ENCODE assay signal across 8 cellular contexts in the genomic region with DNA sequence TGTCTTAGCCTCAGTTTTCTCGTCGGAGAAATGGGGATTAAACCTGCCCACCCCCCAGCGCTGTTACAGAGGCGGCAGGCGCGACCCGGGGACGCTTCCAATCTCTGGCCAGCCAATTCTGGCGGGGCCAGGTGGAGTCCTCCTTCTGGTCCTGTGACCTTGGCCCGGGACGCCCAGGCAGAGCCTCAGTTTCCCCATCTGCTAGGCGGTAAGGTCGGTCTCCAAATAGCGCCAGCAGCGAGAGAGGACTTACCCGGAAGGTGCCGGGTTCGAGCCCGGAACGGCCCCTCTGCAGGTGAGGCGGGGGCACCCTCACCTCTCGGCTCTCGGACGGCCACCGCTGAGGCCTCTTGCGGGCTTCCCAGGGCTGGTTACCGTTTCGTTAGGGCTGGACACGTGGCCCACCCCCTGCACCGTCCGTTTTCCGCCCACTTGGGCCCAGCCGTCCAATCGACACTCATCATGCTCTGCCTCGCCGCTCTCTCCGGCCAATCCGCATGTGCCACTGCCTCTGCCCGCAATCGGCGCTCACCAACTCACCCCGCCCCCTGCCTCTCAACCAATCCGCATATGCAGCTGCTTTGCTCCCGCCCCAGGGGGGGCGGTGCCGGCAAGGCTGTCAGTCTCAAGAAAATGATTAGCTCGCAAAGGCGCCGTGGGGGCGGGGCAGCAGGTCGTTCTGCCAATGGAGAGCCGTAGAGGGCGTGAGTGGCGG. TPM values are rescaled to one million over a fixed set of nuclear protein-coding genes. Genes with fewer than 3 reads are reported as not detected.
A peak's percentile ranks its signal among the peaks of the same experiment; 100 is the strongest.
DNase-seq lines count a peak whose midpoint lies in the region; ATAC-seq and TF ChIP-seq lines count a peak whose summit lies in the region.

A gene with protein sequence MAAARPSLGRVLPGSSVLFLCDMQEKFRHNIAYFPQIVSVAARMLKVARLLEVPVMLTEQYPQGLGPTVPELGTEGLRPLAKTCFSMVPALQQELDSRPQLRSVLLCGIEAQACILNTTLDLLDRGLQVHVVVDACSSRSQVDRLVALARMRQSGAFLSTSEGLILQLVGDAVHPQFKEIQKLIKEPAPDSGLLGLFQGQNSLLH (minus strand): TSS at position 384 of the 715 bp plus-strand sequence. CDS start 5,156 bp downstream, outside the sequence.

- in situ Hi-C loops in SK-MEL-5 (cut with HindIII; ENCODE audit: low pct_unique_long_range_greater_than_20kb, low sequenced_read_pairs), result no loop called here

- DNase-seq in GF-D8 (lab: John Stamatoyannopoulos, UW), result peak; percentile 97
- DNase-seq in HEK293T (ENCODE audit: extremely low spot score), result peak; percentile 96
- DNase-seq in MV-4-11 (lab: John Stamatoyannopoulos, UW), result peak; percentile 100
- DNase-seq in SK-MEL-5 (ENCODE audit: low read depth, low spot score), result peak; percentile 99
- peak; percentile 100 for DNase-seq in activated naive CD4-positive, alpha-beta T cell treated with Interleukin-2 at 50 U/mL for 16 hours
- DNase-seq in foreskin keratinocyte, result peak; percentile 97 to 98
- DNase-seq in neural progenitor cell (ENCODE audit: low spot score), result peak; percentile 100
- peak; percentile 99 for DNase-seq in stromal cell of bone marrow (ENCODE audit: low read depth)

- no peaks in the 10 kb centered on the region for H3K9me3 Mint-ChIP-seq in neural progenitor cell

- no peaks in the 10 kb centered on the region for H3K36me3 Mint-ChIP-seq in neural progenitor cell

- H3K27ac ChIP-seq in foreskin keratinocyte (peak within 1 kb of the TSS; percentile 27), neural progenitor cell (peak within 1 kb of the TSS; percentile 67)

- H3K4me3 Mint-ChIP-seq in neural progenitor cell, result peak within 1 kb of the TSS; percentile 87

- no peaks in the 10 kb centered on the region for H4K20me1 ChIP-seq in neural progenitor cell (ENCODE audit: low read depth)

- peak within 1 kb of the TSS; percentile 41 for H2AFZ ChIP-seq in neural progenitor cell (replicated peaks)

- H3K36me3 ChIP-seq in neural progenitor cell, result no peaks in the 10 kb centered on the region

- no peaks in the 10 kb centered on the region for H3K27me3 ChIP-seq in foreskin keratinocyte
- H3K27me3 ChIP-seq in neural progenitor cell, result no peaks in the 10 kb centered on the region

- H3K4me2 ChIP-seq in neural progenitor cell, result peak within 1 kb of the TSS; percentile 71

- POLR2A ChIA-PET in HEK293T (lab: Yijun Ruan, JAX), result interaction anchor here (0.7 to 1.4 kb wide), 8 partner anchors 9 to 392 kb away, joined by 3 to 14 read pairs (median 3); a partner anchor contains a TSS

- H3K79me2 ChIP-seq in neural progenitor cell (ENCODE audit: low read depth), result no peaks in the 10 kb centered on the region

- H3K9ac ChIP-seq in neural progenitor cell, result no peak within 1 kb of the TSS

- peak; percentile 95 for ATAC-seq in foreskin keratinocyte

- H3K4me1 Mint-ChIP-seq in neural progenitor cell, result peaks cover 40% of the 10 kb centered on the region

- TF ChIP-seq CTCF in foreskin keratinocyte (conservative IDR thresholded peaks at IDR 0.05) (no peak), neural progenitor cell (IDR thresholded peaks at IDR 0.05) (no peak)

- H3K27me3 Mint-ChIP-seq in neural progenitor cell (ENCODE audit: insufficient read depth, low read depth), result peaks cover 4% of the 10 kb centered on the region

- peaks cover 9% of the 10 kb centered on the region for H3K4me1 ChIP-seq in foreskin keratinocyte
- peaks cover 23% of the 10 kb centered on the region for H3K4me1 ChIP-seq in neural progenitor cell

- CTCF ChIA-PET in HEK293T (lab: Yijun Ruan, JAX), result no interaction called here

- no peaks in the 10 kb centered on the region for H3K9me3 ChIP-seq in neural progenitor cell (ENCODE audit: low read depth)

- H3K4me3 ChIP-seq in neural progenitor cell, result peak within 1 kb of the TSS; percentile 55

- H3K27ac Mint-ChIP-seq in neural progenitor cell, result no peak within 1 kb of the TSS

- H3F3A ChIP-seq in neural progenitor cell (ENCODE audit: low read depth), result peaks cover 31% of the 10 kb centered on the region

TF ChIP-seq in HEK293T, 16 proteins besides CTCF, POLR2A, EP300 and RAD21:
- no peak for TF ChIP-seq CTBP1 (IDR thresholded peaks at IDR 0.05; ENCODE audit: borderline replicate concordance)
- no peak for TF ChIP-seq ARNT (IDR thresholded peaks at IDR 0.05)
- TF ChIP-seq L3MBTL2 (conservative IDR thresholded peaks at IDR 0.05), result peak; percentile 76
- no peak for TF ChIP-seq TARDBP (IDR thresholded peaks at IDR 0.05)
- no peak for TF ChIP-seq FOXK2 (IDR thresholded peaks at IDR 0.05)
- peak; percentile 87; the same call in 1 of the 2 replicates for TF ChIP-seq HDGF (IDR thresholded peaks at IDR 0.05; ENCODE audit: borderline replicate concordance)
- peak; percentile 94 for TF ChIP-seq SP1 (IDR thresholded peaks at IDR 0.05)
- TF ChIP-seq FOXM1 (IDR thresholded peaks at IDR 0.05; ENCODE audit: borderline replicate concordance), result no peak
- no peak for TF ChIP-seq BHLHE40 (IDR thresholded peaks at IDR 0.05; ENCODE audit: borderline replicate concordance)
- TF ChIP-seq, protein P1, sequence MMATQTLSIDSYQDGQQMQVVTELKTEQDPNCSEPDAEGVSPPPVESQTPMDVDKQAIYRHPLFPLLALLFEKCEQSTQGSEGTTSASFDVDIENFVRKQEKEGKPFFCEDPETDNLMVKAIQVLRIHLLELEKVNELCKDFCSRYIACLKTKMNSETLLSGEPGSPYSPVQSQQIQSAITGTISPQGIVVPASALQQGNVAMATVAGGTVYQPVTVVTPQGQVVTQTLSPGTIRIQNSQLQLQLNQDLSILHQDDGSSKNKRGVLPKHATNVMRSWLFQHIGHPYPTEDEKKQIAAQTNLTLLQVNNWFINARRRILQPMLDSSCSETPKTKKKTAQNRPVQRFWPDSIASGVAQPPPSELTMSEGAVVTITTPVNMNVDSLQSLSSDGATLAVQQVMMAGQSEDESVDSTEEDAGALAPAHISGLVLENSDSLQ (IDR thresholded peaks at IDR 0.05), result peak; percentile 99

RNA-seq across cellular contexts. Expression of the gene that starts here (rescaled TPM):
- total RNA-seq in SK-MEL-5 (2014; rRNA removed; shearing (Covaris generic)), result 79.2 and 90.6 TPM in 2 replicates
- 82.1 and 82.4 TPM in 2 replicates for polyA plus RNA-seq in SK-MEL-5 (2015; cell fraction: cytosol; rRNA removed)
- polyA plus RNA-seq in SK-MEL-5 (2015; cell fraction: nucleus; rRNA removed), result 31.0 and 40.9 TPM in 2 replicates
- 58.2 and 59.0 TPM in 2 replicates for total RNA-seq in foreskin keratinocyte
- polyA plus RNA-seq in foreskin keratinocyte, result 76.4 and 81.3 TPM in 2 replicates
- total RNA-seq in neural progenitor cell (ENCODE audit: low replicate concordance), result 14.8 and 34.4 TPM in 2 replicates

Comparison
In these comparisons a context has a peak if more than half of its experiments do, and no peak if none do; other contexts are left out.
1. Peak in every context shown above with its lines: DNase-seq, ATAC-seq, H3K4me3 ChIP-seq and H3K27ac ChIP-seq.